In genomic region chr1:116984406-116985160, GRCh38 we compare ENCODE assay signal across 16 cellular contexts. TPM values are rescaled to one million over a fixed set of nuclear protein-coding genes. Genes with fewer than 3 reads are reported as not detected.
DNase-seq lines count a peak whose midpoint lies in the region; ATAC-seq and TF ChIP-seq lines count a peak whose summit lies in the region.
"Had no signal": no experiment of that assay in that cellular context is flagged by ENCODE, and none has a peak within 500 bp of the region (broad histone marks: within the 10 kb centered on the region; RNA-seq: fewer than 3 reads in every experiment).

No MANE protein-coding gene starts in this region.

- TF ChIP-seq POLR2A in adrenal gland (IDR thresholded peaks at IDR 0.05) = no peak

- H3K9me3 Mint-ChIP-seq in WTC11 = no peaks in the 10 kb centered on the region

- H3K36me3 ChIP-seq in adrenal gland (replicated peaks in 1 of 2) (no peaks in the 10 kb centered on the region), heart right ventricle (peaks cover 0 to 37% (median 0%) of the 10 kb centered on the region in 9 donors), muscle layer of colon (ENCODE audit: insufficient read depth, low read length) (peaks cover 13% of the 10 kb centered on the region), thoracic aorta (no peaks in the 10 kb centered on the region)
- H3K36me3 ChIP-seq: MG63 had no signal

- H3K27ac Mint-ChIP-seq in WTC11 = no peak overlapping the region

- H3K4me1 ChIP-seq in adrenal gland (replicated peaks in 1 of 2) (peaks cover 25 to 41% of the 10 kb centered on the region in 2 donors), heart right ventricle (peaks cover 0 to 55% (median 42%) of the 10 kb centered on the region in 9 donors), muscle layer of colon (ENCODE audit: insufficient read depth, low read length) (peaks cover 76% of the 10 kb centered on the region), thoracic aorta (ENCODE audit: control insufficient read depth in 1 of 2, low read depth in 2 of 2) (peaks cover 4 to 26% of the 10 kb centered on the region in 2 donors)

- ATAC-seq in heart right ventricle (peak in 7 of 8 donors; percentile 55 to 77 (median 72)), thoracic aorta (ENCODE audit: insufficient number of reproducible peaks, low FRiP score, low read depth) (peak; percentile 56), GM18861 (IDR thresholded peaks at IDR 0.05; ENCODE audit: unreplicated experiment) (no peak), HG02938 (IDR thresholded peaks at IDR 0.05; ENCODE audit: unreplicated experiment) (no peak), WTC11 (no peak)
- ATAC-seq: HepG2, Panc1 had no signal

- H3K27me3 ChIP-seq in adrenal gland = no peaks in the 10 kb centered on the region
- no peaks in the 10 kb centered on the region for H3K27me3 ChIP-seq in heart right ventricle
- no peaks in the 10 kb centered on the region for H3K27me3 ChIP-seq in muscle layer of colon (ENCODE audit: control insufficient read depth in 1 of 2, insufficient read depth in 2 of 2, low read length in 2 of 2)
- H3K27me3 ChIP-seq in thoracic aorta (replicated peaks; ENCODE audit: insufficient read depth) = no peaks in the 10 kb centered on the region
- H3K27me3 ChIP-seq: MG63 had no signal

- H3K4me3 ChIP-seq in adrenal gland (no peak overlapping the region), heart right ventricle (no peak overlapping the region), muscle layer of colon (ENCODE audit: low read depth in 1 of 2, low read length in 2 of 2) (peak overlapping the region in 1 of 2 donors; percentile 38), thoracic aorta (no peak overlapping the region)
- H3K4me3 ChIP-seq: MG63 had no signal

- POLR2A ChIA-PET in WTC11 (lab: Charles Lee) = no interaction called here

- intact Hi-C loops in adrenal gland (cut with DNase I) = loop anchor here in 1 of 2 donors (10.0 kb wide), 1 partner anchor 70 kb away; no protein-coding TSS in a partner anchor
- intact Hi-C loops in heart right ventricle (cut with DNase I) = loop anchor here in 5 of 10 donors (5.0 to 10.0 kb wide), 3 partner anchors 60 to 72 kb away; no protein-coding TSS in a partner anchor

- no peak overlapping the region for H3K4me3 Mint-ChIP-seq in WTC11

- peak overlapping the region in 3 of 5 donors; percentile 1 to 62 (median 7) for H3K27ac ChIP-seq in adrenal gland
- H3K27ac ChIP-seq in heart right ventricle = peak overlapping the region in 8 of 10 donors; percentile 42 to 85 (median 75)
- peak overlapping the region; percentile 71 for H3K27ac ChIP-seq in muscle layer of colon (ENCODE audit: low read depth, low read length)
- H3K27ac ChIP-seq in thoracic aorta = no peak overlapping the region

- no peaks in the 10 kb centered on the region for H3K27me3 Mint-ChIP-seq in WTC11 (ENCODE audit: low read depth)
- H3K27me3 Mint-ChIP-seq: CD4-positive, CD25-positive, alpha-beta regulatory T cell had no signal

- H3K9me3 ChIP-seq in adrenal gland (replicated peaks in 1 of 3) (no peaks in the 10 kb centered on the region), heart right ventricle (no peaks in the 10 kb centered on the region), muscle layer of colon (ENCODE audit: low read length) (no peaks in the 10 kb centered on the region), thoracic aorta (no peaks in the 10 kb centered on the region)
- H3K9me3 ChIP-seq: MG63 had no signal

- CTCF ChIA-PET in WTC11 (lab: Charles Lee) = no interaction called here

- 81 to 91% (median 86%) methylated on average over 5 to 14 of the region's 14 CpGs for WGBS in adrenal gland, 4 donors
- WGBS in heart right ventricle, 2 donors = 70 to 83% methylated on average over 14 of the region's 14 CpGs

- TF ChIP-seq CTCF in adrenal gland (IDR thresholded peaks at IDR 0.05) = no peak
- TF ChIP-seq CTCF in heart right ventricle (IDR thresholded peaks at IDR 0.05) = no peak
- no peak for TF ChIP-seq CTCF in thoracic aorta (IDR thresholded peaks at IDR 0.05)
- no peak for TF ChIP-seq CTCF in WTC11 (IDR thresholded peaks at IDR 0.05)

- H3K4me1 Mint-ChIP-seq in WTC11 = peaks cover 15% of the 10 kb centered on the region

- peaks cover 16% of the 10 kb centered on the region for H3K36me3 Mint-ChIP-seq in WTC11
- H3K36me3 Mint-ChIP-seq: CD4-positive, CD25-positive, alpha-beta regulatory T cell had no signal

- no peak overlapping the region for H3K9ac ChIP-seq in muscle layer of colon (ENCODE audit: low read length)

- peak in 4 of 7 donors; percentile 46 to 51 (median 50) for DNase-seq in adrenal gland
- DNase-seq in heart right ventricle = peak in 1 of 2 donors; percentile 57
- no peak for DNase-seq in thoracic aorta (ENCODE audit: low spot score)
- DNase-seq in WTC11 (ENCODE audit: low spot score) = no peak
- DNase-seq: CD4-positive, CD25-positive, alpha-beta regulatory T cell; MG63; NCI-H1092 treated with DMSO at 0.1 percent for 48 hours; NCI-H1694 treated with DMSO at 0.1 percent for 48 hours; NCI-H446 treated with DMSO at 0.1 percent for 48 hours; NCI-H774; SHP77 treated with DMSO at 0.1 percent for 48 hours had no signal

TF ChIP-seq in WTC11, 78 proteins besides CTCF, POLR2A, EP300 and RAD21 (continues in another document):
- TF ChIP-seq EMX1 (CRISPR knock-in tag; IDR thresholded peaks at IDR 0.05) (no peak), FOXJ3 (CRISPR knock-in tag; IDR thresholded peaks at IDR 0.05; ENCODE audit: borderline replicate concordance) (no peak), IRF1 (CRISPR knock-in tag; IDR thresholded peaks at IDR 0.05) (no peak), ZNF317 (CRISPR knock-in tag; IDR thresholded peaks at IDR 0.05; ENCODE audit: borderline replicate concordance, low read depth) (no peak), ZNF121 (CRISPR knock-in tag; IDR thresholded peaks at IDR 0.05) (no peak), IRF2 (CRISPR knock-in tag; IDR thresholded peaks at IDR 0.05; ENCODE audit: borderline replicate concordance, low read depth) (no peak), ZNF512 (CRISPR knock-in tag; IDR thresholded peaks at IDR 0.05; ENCODE audit: borderline replicate concordance) (no peak), ZBTB21 (CRISPR knock-in tag; IDR thresholded peaks at IDR 0.05; ENCODE audit: borderline replicate concordance) (no peak), KAT7 (CRISPR knock-in tag; IDR thresholded peaks at IDR 0.05; ENCODE audit: borderline replicate concordance) (no peak), CBFB (CRISPR knock-in tag; IDR thresholded peaks at IDR 0.05; ENCODE audit: low read depth) (no peak), PREB (CRISPR knock-in tag; IDR thresholded peaks at IDR 0.05; ENCODE audit: borderline replicate concordance) (no peak), TEAD1 (CRISPR knock-in tag; IDR thresholded peaks at IDR 0.05) (no peak), RELA (CRISPR knock-in tag; IDR thresholded peaks at IDR 0.05; ENCODE audit: borderline replicate concordance) (no peak), STAT6 (CRISPR knock-in tag; conservative IDR thresholded peaks at IDR 0.05; ENCODE audit: low read depth) (no peak)

RNA-seq across cellular contexts. Expression of gene CD101, which starts 17.0 kb away (rescaled TPM):
- total RNA-seq in adrenal gland = 1 to 10 TPM in 6 of 8 donors, under 1 TPM in 2; 0.47 to 2.9 (median 1.5) TPM
- 1 to 10 TPM; 1.8 to 7.5 (median 6.1) TPM for polyA plus RNA-seq in adrenal gland
- total RNA-seq in heart right ventricle = 1 to 10 TPM in 6 of 10 donors, under 1 TPM in 4; 0.30 to 2.3 (median 1.1) TPM
- 1 to 10 TPM in 1 of 2 donors, under 1 TPM in 1; 0.90 to 2.0 TPM for polyA plus RNA-seq in heart right ventricle
- 1 to 10 TPM in 1 of 2 donors, under 1 TPM in 1; 0.85 to 1.8 TPM for total RNA-seq in thoracic aorta
- total RNA-seq in WTC11 (2021) = 1.3 to 1.6 TPM (median 1.4 TPM) in 3 replicates

Comparison
In these comparisons a context has a peak if more than half of its experiments do, and no peak if none do; other contexts are left out.
1. DNase-seq: peak in adrenal gland (4 of 7); none in thoracic aorta (single experiment) and WTC11 (single experiment).
2. H3K27ac ChIP-seq: peak in adrenal gland (3 of 5), heart right ventricle (8 of 10) and muscle layer of colon (single experiment); none in thoracic aorta (0 of 2).
3. ATAC-seq: peak in heart right ventricle (7 of 8) and thoracic aorta (single experiment); none in GM18861 (single experiment), HG02938 (single experiment) and WTC11 (single experiment).